Comparison of ENCODE assay signal across 1 cellular context in the genomic region with DNA sequence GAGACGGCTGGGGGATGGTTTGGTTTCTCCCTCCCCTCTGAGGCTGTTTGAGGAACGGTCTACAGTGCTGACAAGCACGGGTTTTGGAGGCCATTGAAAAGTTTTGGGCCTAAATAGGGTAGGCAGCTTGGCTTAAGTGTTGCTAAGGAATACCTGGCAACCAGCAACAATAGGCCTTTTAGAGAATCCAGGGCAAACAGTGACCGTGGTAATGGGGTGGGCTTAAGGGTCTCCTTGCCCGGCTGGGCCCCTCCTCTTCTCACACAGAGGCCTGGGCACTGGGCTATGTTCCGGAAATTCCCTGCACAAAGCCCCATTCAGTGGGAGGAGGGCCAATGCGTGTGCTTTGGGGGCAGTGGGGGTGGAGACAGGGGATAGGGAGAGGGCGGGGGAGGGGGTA.
TF ChIP-seq lines count a peak whose summit lies in the region.

No MANE protein-coding gene starts in this region.

TF ChIP-seq in H1, 55 proteins besides CTCF, POLR2A, EP300 and RAD21:
- TF ChIP-seq YY1 (IDR thresholded peaks at IDR 0.05; ENCODE audit: low read depth, low read length): peak; percentile 65; the same call in 1 of the 2 replicates
- no peak for TF ChIP-seq HDAC2 (IDR thresholded peaks at IDR 0.05; ENCODE audit: borderline replicate concordance in 1 of 2, low read depth in 2 of 2, low read length in 2 of 2)
- TF ChIP-seq TBP (IDR thresholded peaks at IDR 0.05; ENCODE audit: low read depth, low read length): no peak
